In the genomic region with DNA sequence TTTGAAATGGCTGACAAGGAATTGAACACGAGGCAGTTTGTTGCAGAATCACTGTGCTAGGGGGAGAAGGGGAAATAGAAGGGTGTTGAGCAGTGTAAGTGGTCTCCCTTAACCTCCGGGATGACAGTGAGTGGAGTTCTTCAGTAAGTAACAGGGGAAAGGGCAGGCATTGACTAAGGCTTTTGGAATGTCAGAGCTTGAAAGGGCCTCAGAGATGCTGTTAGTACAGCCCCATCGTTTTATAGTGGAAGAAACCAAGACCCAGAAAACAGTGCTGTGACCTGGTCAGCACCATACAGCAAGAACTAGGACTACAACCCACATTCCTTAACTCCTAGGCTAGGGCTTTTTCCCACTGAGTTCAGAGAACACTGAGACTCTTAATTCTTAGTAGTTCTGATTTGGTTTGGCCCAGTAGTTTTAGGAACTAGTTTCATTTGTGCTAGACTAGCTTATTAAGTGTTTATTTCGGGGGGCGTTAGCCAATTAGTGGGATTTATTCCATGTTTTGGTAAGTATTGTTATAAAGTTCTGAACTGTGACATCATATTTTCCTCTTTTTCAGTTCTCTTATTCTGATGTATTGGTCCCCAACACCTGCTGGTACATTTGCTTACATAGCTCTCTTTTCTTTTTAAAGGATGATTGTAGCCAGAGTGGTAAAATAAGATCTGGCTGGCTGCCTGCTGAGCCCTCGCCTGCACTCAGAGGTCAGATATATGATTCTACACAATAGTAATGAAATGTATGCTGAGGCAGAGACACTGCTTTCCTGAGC, we compare ENCODE assay signal across 12 cellular contexts. TPM values are rescaled to one million over a fixed set of nuclear protein-coding genes. Genes with fewer than 3 reads are reported as not detected.
DNase-seq lines count a peak whose midpoint lies in the region; TF ChIP-seq lines count a peak whose summit lies in the region.
"Had no signal": no experiment of that assay in that cellular context is flagged by ENCODE, and none has a peak within 500 bp of the region (broad histone marks: within the 10 kb centered on the region; RNA-seq: fewer than 3 reads in every experiment).

No MANE protein-coding gene starts in this region.

- H3K9ac ChIP-seq in OCI-LY3 (ENCODE audit: low read length): no peak overlapping the region

- peaks cover 7% of the 10 kb centered on the region; the same call in 1 of the 2 replicates for H4K20me1 ChIP-seq in OCI-LY3 (ENCODE audit: insufficient read depth, low read length)

- H3K27me3 ChIP-seq in OCI-LY3 (ENCODE audit: low read depth, low read length): no peaks in the 10 kb centered on the region
- H3K27me3 ChIP-seq in effector memory CD4-positive, alpha-beta T cell (replicated peaks; ENCODE audit: control insufficient read depth, insufficient read depth, low read length, poor library complexity, severe bottlenecking): no peaks in the 10 kb centered on the region
- H3K27me3 ChIP-seq in right atrium auricular region: no peaks in the 10 kb centered on the region
- H3K27me3 ChIP-seq: foreskin keratinocyte, pancreas had no signal

- no peaks in the 10 kb centered on the region for H3K79me2 ChIP-seq in OCI-LY3 (ENCODE audit: low read length)

- no peak overlapping the region for H3K4me3 ChIP-seq in OCI-LY3 (ENCODE audit: low read length)
- no peak overlapping the region for H3K4me3 ChIP-seq in fibroblast of mammary gland (ENCODE audit: control insufficient read depth, low read depth, low read length)
- no peak overlapping the region for H3K4me3 ChIP-seq in retinal pigment epithelial cell (ENCODE audit: low read length)
- no peak overlapping the region for H3K4me3 ChIP-seq in effector memory CD4-positive, alpha-beta T cell (ENCODE audit: insufficient read depth, low read depth, low read length, poor library complexity, severe bottlenecking)
- no peak overlapping the region for H3K4me3 ChIP-seq in right atrium auricular region
- H3K4me3 ChIP-seq: pancreas had no signal

- H3K4me2 ChIP-seq in OCI-LY3 (ENCODE audit: low read length): peak overlapping the region; percentile 35

- H3K36me3 ChIP-seq in OCI-LY3 (replicated peaks; ENCODE audit: low read depth, low read length) (peaks cover 25% of the 10 kb centered on the region), right atrium auricular region (peaks cover 42% of the 10 kb centered on the region)
- peaks cover 17% of the 10 kb centered on the region for H3K36me3 ChIP-seq in effector memory CD4-positive, alpha-beta T cell (ENCODE audit: control insufficient read depth, insufficient read depth, low read length)

- H2AFZ ChIP-seq in OCI-LY3 (ENCODE audit: low read depth, low read length): no peak overlapping the region

- H3K4me1 ChIP-seq in OCI-LY3 (ENCODE audit: low read length) (peaks cover 32% of the 10 kb centered on the region), right atrium auricular region (peaks cover 0 to 20% of the 10 kb centered on the region in 2 donors)
- no peaks in the 10 kb centered on the region for H3K4me1 ChIP-seq in effector memory CD4-positive, alpha-beta T cell (ENCODE audit: control insufficient read depth, insufficient read depth, low read length, poor library complexity, severe bottlenecking)
- H3K4me1 ChIP-seq: pancreas had no signal

- DNase-seq in NCI-H1105 treated with DMSO at 0.1 percent for 48 hours (lab: John Stamatoyannopoulos, UW) (peak; percentile 21), NCI-H1105 (lab: John Stamatoyannopoulos, UW) (no peak), fibroblast of mammary gland (ENCODE audit: low read depth) (peak; percentile 38), retinal pigment epithelial cell (ENCODE audit: low read depth) (peak; percentile 2), SKM-1 (lab: John Stamatoyannopoulos, UW; ENCODE audit: unreplicated experiment) (no peak), right atrium auricular region (ENCODE audit: low spot score) (no peak)
- no peak for DNase-seq in effector memory CD4-positive, alpha-beta T cell
- DNase-seq: foreskin keratinocyte; pancreas; Right ventricle myocardium superior; stimulated activated naive CD8-positive, alpha-beta T cell treated with anti-CD3 and anti-CD28 coated beads, Interleukin-15, amount 100 ng/mL, for 72 hours had no signal

- H3K27ac ChIP-seq in OCI-LY3 (ENCODE audit: low read length) (0 out of 2 replicates have a peak overlapping the region, but pooled peaks have one; percentile 1), right atrium auricular region (no peak overlapping the region)
- no peak overlapping the region for H3K27ac ChIP-seq in effector memory CD4-positive, alpha-beta T cell (ENCODE audit: insufficient read depth, low read length, poor library complexity, severe bottlenecking)
- H3K27ac ChIP-seq: foreskin keratinocyte, pancreas had no signal

- no peak for TF ChIP-seq CTCF in OCI-LY3 (IDR thresholded peaks at IDR 0.05; ENCODE audit: low read depth, low read length)
- TF ChIP-seq CTCF in fibroblast of mammary gland (conservative IDR thresholded peaks at IDR 0.05; ENCODE audit: control insufficient read depth, insufficient read depth, low read depth, low read length): no peak
- no peak for TF ChIP-seq CTCF in retinal pigment epithelial cell (conservative IDR thresholded peaks at IDR 0.05; ENCODE audit: low read depth, low read length)
- TF ChIP-seq CTCF in right atrium auricular region (IDR thresholded peaks at IDR 0.05): no peak

- H3K9me3 ChIP-seq in OCI-LY3 (ENCODE audit: insufficient read depth, low read length) (no peaks in the 10 kb centered on the region), right atrium auricular region (no peaks in the 10 kb centered on the region)
- H3K9me3 ChIP-seq in effector memory CD4-positive, alpha-beta T cell (ENCODE audit: control insufficient read depth, low read length): no peaks in the 10 kb centered on the region
- H3K9me3 ChIP-seq: pancreas had no signal

RNA-seq across cellular contexts. Expression of a gene that starts 34.2 kb away (rescaled TPM):
- 100 to 1,000 TPM; 122 to 183 TPM for total RNA-seq in right atrium auricular region

Comparison
In these comparisons a context has a peak if more than half of its experiments do, and no peak if none do; other contexts are left out.
1. DNase-seq: peak in NCI-H1105 treated with DMSO at 0.1 percent for 48 hours (single experiment), fibroblast of mammary gland (single experiment) and retinal pigment epithelial cell (single experiment); none in NCI-H1105 (single experiment), effector memory CD4-positive, alpha-beta T cell (0 of 3), SKM-1 (single experiment) and right atrium auricular region (single experiment).